ENCODE assay signal across 8 cellular contexts in the genomic region with DNA sequence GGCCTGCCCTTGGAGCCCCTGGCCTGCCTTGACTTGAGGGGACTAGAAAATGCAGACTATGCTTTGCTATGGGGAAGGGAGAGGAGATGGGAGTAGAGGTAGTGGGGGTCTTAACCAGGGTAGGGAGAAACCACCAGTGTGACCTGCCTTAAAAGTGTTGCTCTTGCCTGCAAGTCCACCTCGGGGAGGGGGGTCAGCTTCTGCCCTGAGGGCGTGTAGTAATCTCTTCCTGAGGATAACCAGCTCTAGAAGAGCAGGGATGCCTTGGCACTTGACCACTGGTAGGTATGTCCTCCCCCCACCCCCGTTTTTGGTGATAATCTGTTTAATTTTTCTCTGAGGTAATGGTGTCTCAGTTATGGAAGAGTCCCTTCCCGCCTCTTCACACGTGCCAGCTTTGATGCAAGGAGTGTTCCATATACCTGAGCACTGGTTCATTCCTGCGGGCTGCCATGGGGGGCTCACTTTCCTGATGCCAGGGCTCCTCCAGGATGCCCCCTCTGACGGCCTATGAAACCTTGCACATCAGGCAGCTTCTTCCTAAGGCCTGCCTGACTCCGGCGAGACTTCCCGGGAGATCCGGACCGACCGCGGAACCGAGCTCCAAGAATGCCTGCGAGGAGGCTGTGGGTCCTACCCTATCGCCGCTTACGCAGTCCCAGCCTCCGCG. TPM values are rescaled to one million over a fixed set of nuclear protein-coding genes. Genes with fewer than 3 reads are reported as not detected.
DNase-seq lines count a peak whose midpoint lies in the region; ATAC-seq and TF ChIP-seq lines count a peak whose summit lies in the region.

No MANE protein-coding gene starts in this region.

- H3K9me3 ChIP-seq in iPS-20b (ENCODE audit: insufficient read depth, low read depth, low read length) (no peaks in the 10 kb centered on the region), suprapubic skin (no peaks in the 10 kb centered on the region)

- no peak for ATAC-seq in activated T-cell treated with anti-CD3 and anti-CD28 coated beads, Interleukin-2, amount 50 U/mL, for 72 hours (replicated peaks in 1 of 2)
- no peak for ATAC-seq in HG02884 (IDR thresholded peaks at IDR 0.05; ENCODE audit: unreplicated experiment)

- TF ChIP-seq CTCF in suprapubic skin (IDR thresholded peaks at IDR 0.05), result no peak

- H3K27me3 ChIP-seq in iPS-20b (ENCODE audit: insufficient read depth, low read length), result no peaks in the 10 kb centered on the region
- no peaks in the 10 kb centered on the region for H3K27me3 ChIP-seq in suprapubic skin

- CTCF ChIA-PET in activated naive CD4-positive, alpha-beta T cell treated with anti-CD3 and anti-CD28 coated beads for 36 hours (lab: Charles Lee), result interaction anchor here (0.6 to 3.6 kb wide), 9 partner anchors 7 to 460 kb away, joined by 3 to 36 read pairs (median 4); partner anchors contain the start of genes NDUFAF3 and WDR6

- 13% methylated on average over 12 of the region's 21 CpGs for WGBS in suprapubic skin

- H3K9ac ChIP-seq in iPS-20b (ENCODE audit: low read depth, low read length), result peak overlapping the region; percentile 85

- no peak for DNase-seq in activated naive CD4-positive, alpha-beta T cell treated with anti-CD3 and anti-CD28 coated beads for 36 hours
- DNase-seq in activated naive CD4-positive, alpha-beta T cell treated with Interleukin-2 at 50 U/mL for 16 hours, result no peak
- DNase-seq in activated T-cell treated with anti-CD3 and anti-CD28 coated beads, Interleukin-2, amount 50 U/mL, for 72 hours, result no peak
- DNase-seq in suprapubic skin (ENCODE audit: low spot score in 2 of 2) (peak in 1 of 2 donors; percentile 66), cerebellum (ENCODE audit: low spot score) (no peak)
- DNase-seq in stimulated activated CD4-positive, alpha-beta T cell treated with anti-CD3 and anti-CD28 coated beads, Interleukin-15, amount 100 ng/mL, for 24 hours, result no peak

- peaks cover 35% of the 10 kb centered on the region for H3K4me1 Mint-ChIP-seq in activated naive CD4-positive, alpha-beta T cell treated with anti-CD3 and anti-CD28 coated beads for 36 hours (ENCODE audit: low read depth)
- H3K4me1 Mint-ChIP-seq in activated T-cell treated with anti-CD3 and anti-CD28 coated beads, Interleukin-2, amount 50 U/mL, for 72 hours (ENCODE audit: low read depth), result peaks cover 56% of the 10 kb centered on the region

- TF ChIP-seq POLR2A in suprapubic skin (IDR thresholded peaks at IDR 0.05), result no peak

- H3K4me3 Mint-ChIP-seq in activated naive CD4-positive, alpha-beta T cell treated with anti-CD3 and anti-CD28 coated beads for 36 hours, result peak overlapping the region; percentile 94
- peak overlapping the region; percentile 93 to 96 for H3K4me3 Mint-ChIP-seq in activated T-cell treated with anti-CD3 and anti-CD28 coated beads, Interleukin-2, amount 50 U/mL, for 72 hours

- peak overlapping the region; percentile 93 for H3K27ac Mint-ChIP-seq in activated naive CD4-positive, alpha-beta T cell treated with anti-CD3 and anti-CD28 coated beads for 36 hours
- peak overlapping the region; percentile 93 for H3K27ac Mint-ChIP-seq in activated T-cell treated with anti-CD3 and anti-CD28 coated beads, Interleukin-2, amount 50 U/mL, for 72 hours

- H3K36me3 ChIP-seq in iPS-20b (ENCODE audit: insufficient read depth, low read depth, low read length), result peaks cover 21% of the 10 kb centered on the region
- peaks cover 22% of the 10 kb centered on the region for H3K36me3 ChIP-seq in suprapubic skin

- no peaks in the 10 kb centered on the region for H3K9me3 Mint-ChIP-seq in activated naive CD4-positive, alpha-beta T cell treated with anti-CD3 and anti-CD28 coated beads for 36 hours
- no peaks in the 10 kb centered on the region for H3K9me3 Mint-ChIP-seq in activated T-cell treated with anti-CD3 and anti-CD28 coated beads, Interleukin-2, amount 50 U/mL, for 72 hours

- H3K4me3 ChIP-seq in iPS-20b (ENCODE audit: low read length), result peak overlapping the region; percentile 91
- peak overlapping the region; percentile 93 for H3K4me3 ChIP-seq in suprapubic skin

- no peaks in the 10 kb centered on the region for H3K27me3 Mint-ChIP-seq in activated naive CD4-positive, alpha-beta T cell treated with anti-CD3 and anti-CD28 coated beads for 36 hours (ENCODE audit: low read depth)
- H3K27me3 Mint-ChIP-seq in activated T-cell treated with anti-CD3 and anti-CD28 coated beads, Interleukin-2, amount 50 U/mL, for 72 hours (ENCODE audit: low read depth), result no peaks in the 10 kb centered on the region

- H3K4me1 ChIP-seq in iPS-20b (ENCODE audit: insufficient read depth, low read length), result peaks cover 13% of the 10 kb centered on the region
- H3K4me1 ChIP-seq in suprapubic skin, result peaks cover 38% of the 10 kb centered on the region

- intact Hi-C loops in activated naive CD4-positive, alpha-beta T cell treated with anti-CD3 and anti-CD28 coated beads for 36 hours (cut with micrococcal nuclease), result loop anchor here (1.0 to 2.0 kb wide), 4 partner anchors 18 to 288 kb away; partner anchors contain the start of genes ARIH2, C3orf62 and WDR6

- no peak for TF ChIP-seq EP300 in suprapubic skin (IDR thresholded peaks at IDR 0.05)

- H3K27ac ChIP-seq in iPS-20b (ENCODE audit: low read length) (peak overlapping the region; percentile 78), suprapubic skin (peak overlapping the region; percentile 94)

- peaks cover 9% of the 10 kb centered on the region for H3K36me3 Mint-ChIP-seq in activated naive CD4-positive, alpha-beta T cell treated with anti-CD3 and anti-CD28 coated beads for 36 hours (ENCODE audit: low read depth)
- H3K36me3 Mint-ChIP-seq in activated T-cell treated with anti-CD3 and anti-CD28 coated beads, Interleukin-2, amount 50 U/mL, for 72 hours (ENCODE audit: insufficient read depth in 2 of 2), result peaks cover 0 to 6% of the 10 kb centered on the region in 2 donors

RNA-seq across cellular contexts. Expression of gene P4HTM, which starts 0.8 kb away (rescaled TPM):
- total RNA-seq in activated naive CD4-positive, alpha-beta T cell treated with anti-CD3 and anti-CD28 coated beads for 36 hours, result 10 to 100 TPM; 20.2 to 21.7 TPM
- total RNA-seq in activated T-cell treated with anti-CD3 and anti-CD28 coated beads, Interleukin-2, amount 50 U/mL, for 72 hours, result 10 to 100 TPM; 42.0 to 45.7 TPM
- total RNA-seq in suprapubic skin (10 to 100 TPM; 18.5 to 57.2 (median 27.9) TPM), cerebellum (44.4 TPM)

RNA-seq across cellular contexts. Expression of gene WDR6, which starts 17.9 kb away (rescaled TPM):
- total RNA-seq in activated naive CD4-positive, alpha-beta T cell treated with anti-CD3 and anti-CD28 coated beads for 36 hours, result 100 to 1,000 TPM; 119 to 120 TPM
- 100 to 1,000 TPM; 145 to 159 TPM for total RNA-seq in activated T-cell treated with anti-CD3 and anti-CD28 coated beads, Interleukin-2, amount 50 U/mL, for 72 hours
- total RNA-seq in suprapubic skin (100 to 1,000 TPM in 1 of 4 donors, 10 to 100 TPM in 3; 49.1 to 105 (median 55.5) TPM), cerebellum (79.4 TPM)

RNA-seq across cellular contexts. Expression of gene DALRD3, which starts 29.1 kb away (rescaled TPM):
- total RNA-seq in activated naive CD4-positive, alpha-beta T cell treated with anti-CD3 and anti-CD28 coated beads for 36 hours, result 10 to 100 TPM; 19.5 to 19.7 TPM
- 10 to 100 TPM; 24.8 to 29.8 TPM for total RNA-seq in activated T-cell treated with anti-CD3 and anti-CD28 coated beads, Interleukin-2, amount 50 U/mL, for 72 hours
- total RNA-seq in suprapubic skin (10 to 100 TPM; 44.3 to 55.4 (median 50.7) TPM), cerebellum (37.2 TPM)

RNA-seq across cellular contexts. Expression of gene NDUFAF3, which starts 32.7 kb away (rescaled TPM):
- 100 to 1,000 TPM; 113 to 115 TPM for total RNA-seq in activated naive CD4-positive, alpha-beta T cell treated with anti-CD3 and anti-CD28 coated beads for 36 hours
- 10 to 100 TPM; 31.9 to 35.1 TPM for total RNA-seq in activated T-cell treated with anti-CD3 and anti-CD28 coated beads, Interleukin-2, amount 50 U/mL, for 72 hours
- total RNA-seq in suprapubic skin, result 100 to 1,000 TPM in 1 of 4 donors, 10 to 100 TPM in 3; 45.0 to 104 (median 63.1) TPM
- total RNA-seq in cerebellum, result 26.8 TPM

RNA-seq across cellular contexts. Expression of gene IMPDH2, which starts 39.9 kb away (rescaled TPM):
- total RNA-seq in activated naive CD4-positive, alpha-beta T cell treated with anti-CD3 and anti-CD28 coated beads for 36 hours, result 100 to 1,000 TPM; 565 to 593 TPM
- 100 to 1,000 TPM; 490 to 562 TPM for total RNA-seq in activated T-cell treated with anti-CD3 and anti-CD28 coated beads, Interleukin-2, amount 50 U/mL, for 72 hours
- total RNA-seq in suprapubic skin (100 to 1,000 TPM; 184 to 355 (median 229) TPM), cerebellum (134 TPM)
